ENCODE assay signal across 9 cellular contexts in genomic region chr3:149152420-149152819, GRCh38. TPM values are rescaled to one million over a fixed set of nuclear protein-coding genes. Genes with fewer than 3 reads are reported as not detected.
DNase-seq lines count a peak whose midpoint lies in the region; ATAC-seq and TF ChIP-seq lines count a peak whose summit lies in the region.
"Had no signal": no experiment of that assay in that cellular context is flagged by ENCODE, and none has a peak within 500 bp of the region (broad histone marks: within the 10 kb centered on the region; RNA-seq: fewer than 3 reads in every experiment).

No MANE protein-coding gene starts in this region.

- no peak overlapping the region for H3K4me3 ChIP-seq in fibroblast of villous mesenchyme (ENCODE audit: low read depth, low read length)
- H3K4me3 ChIP-seq: SJSA1 had no signal

- in situ Hi-C loops in KBM-7 (cut with MboI; ENCODE audit: low pct_unique_long_range_greater_than_20kb, low sequenced_read_pairs) = no loop called here
- in situ Hi-C loops in G401 (cut with HindIII; ENCODE audit: low sequenced_read_pairs) = no loop called here

- no peak for TF ChIP-seq CTCF in fibroblast of villous mesenchyme (IDR thresholded peaks at IDR 0.05; ENCODE audit: insufficient read depth, low read depth, low read length)

- DNase-seq in KBM-7 (peak; percentile 63), fibroblast of villous mesenchyme (ENCODE audit: low read depth) (peak; percentile 87), G401 (ENCODE audit: low spot score) (no peak), ecto neural progenitor cell (ENCODE audit: low spot score) (no peak), SHP77 treated with DMSO at 0.1 percent for 48 hours (lab: John Stamatoyannopoulos, UW) (no peak)
- DNase-seq in activated effector memory CD4-positive, alpha-beta T cell treated with anti-CD3 and anti-CD28 coated beads, Interleukin-2, amount 50 U/mL, for 16 hours = no peak

- ATAC-seq in GM18508 (IDR thresholded peaks at IDR 0.05; ENCODE audit: insufficient read depth, unreplicated experiment) (peak; percentile 92), GM21737 (IDR thresholded peaks at IDR 0.05; ENCODE audit: unreplicated experiment) (peak; percentile 90)

RNA-seq across cellular contexts. Expression of gene HPS3, which starts 23.0 kb away (rescaled TPM):
- 30.7 and 31.9 TPM in 2 replicates for total RNA-seq in fibroblast of villous mesenchyme
- total RNA-seq in G401 (2014; rRNA removed; shearing (Covaris generic)) = 110 and 126 TPM in 2 replicates

Comparison
In these comparisons a context has a peak if more than half of its experiments do, and no peak if none do; other contexts are left out.
1. DNase-seq: peak in KBM-7 (single experiment) and fibroblast of villous mesenchyme (single experiment); none in activated effector memory CD4-positive, alpha-beta T cell treated with anti-CD3 and anti-CD28 coated beads, Interleukin-2, amount 50 U/mL, for 16 hours (single experiment), G401 (single experiment), ecto neural progenitor cell (single experiment) and SHP77 treated with DMSO at 0.1 percent for 48 hours (single experiment).